Comparison of ENCODE assay signal across 26 cellular contexts in genomic region chr10:97136744-97137143, GRCh38. TPM values are rescaled to one million over a fixed set of nuclear protein-coding genes. Genes with fewer than 3 reads are reported as not detected.
"Had no signal": no experiment of that assay in that cellular context is flagged by ENCODE, and none has a peak within 500 bp of the region (broad histone marks: within the 10 kb centered on the region; RNA-seq: fewer than 3 reads in every experiment).

No MANE protein-coding gene starts in this region.

- H3K9me3 Mint-ChIP-seq: activated CD4-positive, alpha-beta T cell treated with anti-CD3 and anti-CD28 coated beads, Interleukin-2, amount 10 ng/mL, durations not matched to agents 7 days and 5 days; activated CD8-positive, alpha-beta T cell treated with anti-CD3 and anti-CD28 coated beads for 36 hours; activated naive CD8-positive, alpha-beta T cell treated with anti-CD3 and anti-CD28 coated beads, Interleukin-2, amount 50 U/mL, for 24 hours; activated T-helper 1 cell treated with anti-CD3 and anti-CD28 coated beads, Interleukin-12 subunit alpha, Interleukin-12 subunit beta, Interleukin-2, Interleukin-4 antibody, amounts not matched to agents 30 ng/mL and 10 ng/mL and 1 ng/mL, durations not matched to agents 14 hours and 24 hours and 36 hours; dendritic cell treated with granulocyte-macrophage colony-stimulating factor and Interleukin-4, amounts not matched to agents 40 ng/mL and 50 ng/mL, for 4 days; naive B cell; neural crest cell; T-helper 2 cell treated with Interferon-gamma antibody and Interleukin-4, amounts not matched to agents 5 μg/mL and 100 μg/mL, for 36 hours had no signal

- H3K27me3 Mint-ChIP-seq: progenitor cell of endocrine pancreas had no signal

- DNase-seq: activated CD4-positive, alpha-beta T cell treated with anti-CD3 and anti-CD28 coated beads, Interleukin-2, amount 10 ng/mL, durations not matched to agents 7 days and 5 days; activated CD8-positive, alpha-beta memory T cell treated with anti-CD3 and anti-CD28 coated beads, Interleukin-2, amount 10 ng/mL, durations not matched to agents 7 days and 5 days; activated CD8-positive, alpha-beta T cell treated with anti-CD3 and anti-CD28 coated beads for 36 hours; activated gamma-delta T cell; activated naive CD4-positive, alpha-beta T cell treated with anti-CD3 and anti-CD28 coated beads, Interleukin-2, amount 50 U/mL, for 16 hours; activated naive CD8-positive, alpha-beta T cell treated with anti-CD3 and anti-CD28 coated beads, Interleukin-2, amount 50 U/mL, for 24 hours; activated T-cell treated with anti-CD3 and anti-CD28 coated beads for 4 hours; effector CD4-positive, alpha-beta T cell; erythroblast; foreskin fibroblast; heart right ventricle; islet precursor cell; left colon; lower lobe of right lung; naive B cell; stimulated activated CD4-positive, alpha-beta T cell treated with anti-CD3 and anti-CD28 coated beads, Interleukin-4, amount 100 ng/mL, for 1 hour; stimulated activated naive CD8-positive, alpha-beta T cell treated with anti-CD3 and anti-CD28 coated beads, Interleukin-15, Interleukin-2, amounts not matched to agents 100 U/mL and 50 U/mL, for 24 hours; thyroid gland had no signal

- H3K27me3 ChIP-seq: thyroid gland had no signal

- H3K4me1 Mint-ChIP-seq: activated CD4-positive, alpha-beta T cell treated with anti-CD3 and anti-CD28 coated beads, Interleukin-2, amount 10 ng/mL, durations not matched to agents 7 days and 5 days; activated CD8-positive, alpha-beta memory T cell treated with anti-CD3 and anti-CD28 coated beads, Interleukin-2, amount 10 ng/mL, durations not matched to agents 7 days and 5 days; naive B cell had no signal

- H3K4me1 ChIP-seq: lower lobe of right lung, thyroid gland had no signal

- H3K9me3 ChIP-seq: heart right ventricle, lower lobe of right lung, thyroid gland had no signal

- ATAC-seq: activated CD8-positive, alpha-beta memory T cell treated with anti-CD3 and anti-CD28 coated beads, Interleukin-2, amount 10 ng/mL, durations not matched to agents 7 days and 5 days; activated CD8-positive, alpha-beta T cell treated with anti-CD3 and anti-CD28 coated beads for 36 hours; activated naive CD8-positive, alpha-beta T cell treated with anti-CD3 and anti-CD28 coated beads, Interleukin-2, amount 50 U/mL, for 24 hours; heart right ventricle; left colon; lower lobe of right lung; stimulated activated naive CD8-positive, alpha-beta T cell treated with anti-CD3 and anti-CD28 coated beads, Interleukin-15, Interleukin-2, amounts not matched to agents 100 U/mL and 50 U/mL, for 24 hours had no signal

- H3K36me3 Mint-ChIP-seq: activated CD8-positive, alpha-beta memory T cell treated with anti-CD3 and anti-CD28 coated beads, Interleukin-2, amount 10 ng/mL, durations not matched to agents 7 days and 5 days; naive B cell had no signal

- H3K4me3 Mint-ChIP-seq: activated CD4-positive, alpha-beta T cell treated with anti-CD3 and anti-CD28 coated beads, Interleukin-2, amount 10 ng/mL, durations not matched to agents 7 days and 5 days; activated CD8-positive, alpha-beta memory T cell treated with anti-CD3 and anti-CD28 coated beads, Interleukin-2, amount 10 ng/mL, durations not matched to agents 7 days and 5 days; activated CD8-positive, alpha-beta T cell treated with anti-CD3 and anti-CD28 coated beads for 36 hours; activated naive CD8-positive, alpha-beta T cell treated with anti-CD3 and anti-CD28 coated beads, Interleukin-2, amount 50 U/mL, for 24 hours; activated T-helper 1 cell treated with anti-CD3 and anti-CD28 coated beads, Interleukin-12 subunit alpha, Interleukin-12 subunit beta, Interleukin-2, Interleukin-4 antibody, amounts not matched to agents 30 ng/mL and 10 ng/mL and 1 ng/mL, durations not matched to agents 14 hours and 24 hours and 36 hours; dendritic cell treated with granulocyte-macrophage colony-stimulating factor and Interleukin-4, amounts not matched to agents 40 ng/mL and 50 ng/mL, for 4 days; naive B cell; neural crest cell; T-helper 2 cell treated with Interferon-gamma antibody and Interleukin-4, amounts not matched to agents 5 μg/mL and 100 μg/mL, for 36 hours had no signal

- H3K36me3 ChIP-seq: cardiac muscle cell, heart right ventricle, lower lobe of right lung, thyroid gland had no signal

- H3K27ac ChIP-seq: cardiac muscle cell, heart right ventricle, lower lobe of right lung, thyroid gland, VCaP had no signal

- H3K4me3 ChIP-seq: cardiac muscle cell, heart right ventricle, lower lobe of right lung, thyroid gland had no signal

- H3K27ac Mint-ChIP-seq: activated CD4-positive, alpha-beta T cell treated with anti-CD3 and anti-CD28 coated beads, Interleukin-2, amount 10 ng/mL, durations not matched to agents 7 days and 5 days; activated CD8-positive, alpha-beta memory T cell treated with anti-CD3 and anti-CD28 coated beads, Interleukin-2, amount 10 ng/mL, durations not matched to agents 7 days and 5 days; activated CD8-positive, alpha-beta T cell treated with anti-CD3 and anti-CD28 coated beads for 36 hours; activated naive CD8-positive, alpha-beta T cell treated with anti-CD3 and anti-CD28 coated beads, Interleukin-2, amount 50 U/mL, for 24 hours; activated T-helper 1 cell treated with anti-CD3 and anti-CD28 coated beads, Interleukin-12 subunit alpha, Interleukin-12 subunit beta, Interleukin-2, Interleukin-4 antibody, amounts not matched to agents 30 ng/mL and 10 ng/mL and 1 ng/mL, durations not matched to agents 14 hours and 24 hours and 36 hours; dendritic cell treated with granulocyte-macrophage colony-stimulating factor and Interleukin-4, amounts not matched to agents 40 ng/mL and 50 ng/mL, for 4 days; naive B cell; progenitor cell of endocrine pancreas; T-helper 2 cell treated with Interferon-gamma antibody and Interleukin-4, amounts not matched to agents 5 μg/mL and 100 μg/mL, for 36 hours had no signal

RNA-seq across cellular contexts. Expression of gene SLIT1, which starts 49.0 kb away (rescaled TPM):
- total RNA-seq: osteoblast had no signal
